Comparison of ENCODE assay signal across 13 cellular contexts in genomic region chr17:61463068-61463980, GRCh38. TPM values are rescaled to one million over a fixed set of nuclear protein-coding genes. Genes with fewer than 3 reads are reported as not detected.
A peak's percentile ranks its signal among the peaks of the same experiment; 100 is the strongest.
DNase-seq lines count a peak whose midpoint lies in the region; ATAC-seq and TF ChIP-seq lines count a peak whose summit lies in the region.
"Had no signal": no experiment of that assay in that cellular context is flagged by ENCODE, and none has a peak within 500 bp of the region (broad histone marks: within the 10 kb centered on the region; RNA-seq: fewer than 3 reads in every experiment).

No MANE protein-coding gene starts in this region.

- H3K27me3 ChIP-seq in right atrium auricular region, result peaks cover 0 to 3% of the 10 kb centered on the region in 2 donors
- H3K27me3 ChIP-seq in SJCRH30, result no peaks in the 10 kb centered on the region
- H3K27me3 ChIP-seq in upper lobe of left lung, result peaks cover 0 to 21% (median 8%) of the 10 kb centered on the region in 4 donors

- H3K9me3 ChIP-seq in right atrium auricular region (no peaks in the 10 kb centered on the region), SJCRH30 (replicated peaks) (no peaks in the 10 kb centered on the region), upper lobe of left lung (no peaks in the 10 kb centered on the region)
- H3K9me3 ChIP-seq: heart left ventricle had no signal

- DNase-seq in Right ventricle myocardium superior (peak; percentile 30), right atrium auricular region (ENCODE audit: low spot score) (no peak), SJCRH30 (peak; percentile 58 to 63), islet precursor cell (peak; percentile 78), upper lobe of left lung (peak in 1 of 2 donors; percentile 62), NCI-H187 treated with DMSO at 0.1 percent for 48 hours (lab: John Stamatoyannopoulos, UW) (no peak), activated gamma-delta T cell (lab: John Stamatoyannopoulos, UW) (no peak)
- DNase-seq: effector CD4-positive, alpha-beta T cell; heart left ventricle; Karpas-422; stimulated activated CD4-positive, alpha-beta T cell treated with anti-CD3 and anti-CD28 coated beads, Interleukin-2, amount 100 ng/mL, for 24 hours had no signal

- no peak for TF ChIP-seq POLR2A in upper lobe of left lung (IDR thresholded peaks at IDR 0.05)

- H3K27ac ChIP-seq in right atrium auricular region (no peak overlapping the region), SJCRH30 (no peak overlapping the region), upper lobe of left lung (peak overlapping the region; percentile 71 to 92 (median 82))
- H3K27ac ChIP-seq: heart left ventricle, RWPE1 had no signal

- TF ChIP-seq EP300 in upper lobe of left lung (IDR thresholded peaks at IDR 0.05), result no peak

- peaks cover 0 to 9% of the 10 kb centered on the region in 2 donors for H3K4me1 ChIP-seq in right atrium auricular region
- H3K4me1 ChIP-seq in SJCRH30, result no peaks in the 10 kb centered on the region; the same call in 1 of the 2 replicates
- peaks cover 13 to 34% (median 25%) of the 10 kb centered on the region in 4 donors for H3K4me1 ChIP-seq in upper lobe of left lung

- ATAC-seq in Right ventricle myocardium superior (ENCODE audit: poor library complexity) (no peak), upper lobe of left lung (ENCODE audit: low FRiP score in 2 of 2) (peak in 1 of 2 donors; percentile 12), GM21390 (IDR thresholded peaks at IDR 0.05; ENCODE audit: unreplicated experiment) (no peak)
- ATAC-seq: heart left ventricle had no signal

- TF ChIP-seq CTCF in right atrium auricular region (IDR thresholded peaks at IDR 0.05), result no peak
- peak in 1 of 6 experiments; percentile 8 for TF ChIP-seq CTCF in upper lobe of left lung (IDR thresholded peaks at IDR 0.05)

- H3K36me3 ChIP-seq in right atrium auricular region, result no peaks in the 10 kb centered on the region
- H3K36me3 ChIP-seq in SJCRH30, result no peaks in the 10 kb centered on the region
- H3K36me3 ChIP-seq in upper lobe of left lung, result peaks cover 0 to 6% (median 0%) of the 10 kb centered on the region in 4 donors
- H3K36me3 ChIP-seq: heart left ventricle had no signal

- 83 to 85% methylated on average over 10 to 16 of the region's 16 CpGs for WGBS in upper lobe of left lung, 2 donors

- no peak overlapping the region for H3K4me3 ChIP-seq in right atrium auricular region
- no peak overlapping the region for H3K4me3 ChIP-seq in SJCRH30
- H3K4me3 ChIP-seq in upper lobe of left lung, result no peak overlapping the region
- H3K4me3 ChIP-seq: heart left ventricle had no signal

- intact Hi-C loops in Right ventricle myocardium superior (cut with DNase I), result no loop called here

RNA-seq across cellular contexts. Expression of gene TBX4, which starts 11.1 kb away (rescaled TPM):
- total RNA-seq in Right ventricle myocardium superior (not detected), right atrium auricular region (not detected), upper lobe of left lung (10 to 100 TPM; 10.2 to 69.1 (median 22.7) TPM)
- total RNA-seq in SJCRH30 (2014; rRNA removed; shearing (Covaris generic)), result 0.35 and 0.42 TPM in 2 replicates

Comparison
In these comparisons a context has a peak if more than half of its experiments do, and no peak if none do; other contexts are left out.
1. DNase-seq: peak in Right ventricle myocardium superior (single experiment), SJCRH30 (2 of 2) and islet precursor cell (single experiment); none in right atrium auricular region (single experiment), NCI-H187 treated with DMSO at 0.1 percent for 48 hours (single experiment) and activated gamma-delta T cell (single experiment).
2. H3K27ac ChIP-seq: peak in upper lobe of left lung (4 of 4); none in right atrium auricular region (0 of 2) and SJCRH30 (single experiment).